ENCODE assay signal across 1 cellular context in genomic region chr11:8221917-8222316, GRCh38.
TF ChIP-seq lines count a peak whose summit lies in the region.

No MANE protein-coding gene starts in this region.

TF ChIP-seq in IMR-90, 13 proteins besides CTCF, POLR2A, EP300 and RAD21:
- no peak for TF ChIP-seq RCOR1 (IDR thresholded peaks at IDR 0.05; ENCODE audit: insufficient replicate concordance, low read length)
- TF ChIP-seq RFX5 (IDR thresholded peaks at IDR 0.05; ENCODE audit: low read depth, low read length), result no peak
- TF ChIP-seq FOS (IDR thresholded peaks at IDR 0.05; ENCODE audit: low read depth, low read length), result no peak
- no peak for TF ChIP-seq MXI1 (IDR thresholded peaks at IDR 0.05; ENCODE audit: borderline replicate concordance, low read depth, low read length)
- 0 out of 2 replicates have a peak, but pooled peaks have one; percentile 22 for TF ChIP-seq CEBPB (IDR thresholded peaks at IDR 0.05; ENCODE audit: low read depth, low read length)
- TF ChIP-seq MAZ (IDR thresholded peaks at IDR 0.05; ENCODE audit: borderline replicate concordance, low read depth, low read length), result no peak
- TF ChIP-seq ELK1 (IDR thresholded peaks at IDR 0.05; ENCODE audit: borderline replicate concordance, low read depth, low read length), result no peak
- TF ChIP-seq, protein P1, sequence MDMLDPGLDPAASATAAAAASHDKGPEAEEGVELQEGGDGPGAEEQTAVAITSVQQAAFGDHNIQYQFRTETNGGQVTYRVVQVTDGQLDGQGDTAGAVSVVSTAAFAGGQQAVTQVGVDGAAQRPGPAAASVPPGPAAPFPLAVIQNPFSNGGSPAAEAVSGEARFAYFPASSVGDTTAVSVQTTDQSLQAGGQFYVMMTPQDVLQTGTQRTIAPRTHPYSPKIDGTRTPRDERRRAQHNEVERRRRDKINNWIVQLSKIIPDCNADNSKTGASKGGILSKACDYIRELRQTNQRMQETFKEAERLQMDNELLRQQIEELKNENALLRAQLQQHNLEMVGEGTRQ (IDR thresholded peaks at IDR 0.05; ENCODE audit: low read depth, low read length), result no peak
- no peak for TF ChIP-seq BHLHE40 (IDR thresholded peaks at IDR 0.05; ENCODE audit: low read depth, low read length)
TF ChIP-seq in IMR-90: peak in this region for 1.
